In genomic region chr5:52945040-52945439, GRCh38 we compare ENCODE assay signal across 11 cellular contexts. TPM values are rescaled to one million over a fixed set of nuclear protein-coding genes. Genes with fewer than 3 reads are reported as not detected.
DNase-seq lines count a peak whose midpoint lies in the region; ATAC-seq, FAIRE-seq and TF ChIP-seq lines count a peak whose summit lies in the region.
"Had no signal": no experiment of that assay in that cellular context is flagged by ENCODE, and none has a peak within 500 bp of the region (broad histone marks: within the 10 kb centered on the region; RNA-seq: fewer than 3 reads in every experiment).

No MANE protein-coding gene starts in this region.

- peaks cover 17% of the 10 kb centered on the region for H3K4me1 ChIP-seq in BLaER1
- H3K4me1 ChIP-seq in Loucy (ENCODE audit: insufficient read depth, low read length, poor library complexity, severe bottlenecking), result peaks cover 22% of the 10 kb centered on the region
- no peaks in the 10 kb centered on the region for H3K4me1 ChIP-seq in GM12878 (ENCODE audit: control insufficient read depth, insufficient read depth, low read length)
- H3K4me1 ChIP-seq in naive thymus-derived CD4-positive, alpha-beta T cell (ENCODE audit: control insufficient read depth in 2 of 2, insufficient read depth in 2 of 2, low read length in 2 of 2), result no peaks in the 10 kb centered on the region

- H3F3A ChIP-seq in Loucy (ENCODE audit: low read depth), result no peaks in the 10 kb centered on the region

- H3K27me3 Mint-ChIP-seq in naive thymus-derived CD4-positive, alpha-beta T cell, result peaks cover 0 to 7% (median 0%) of the 10 kb centered on the region in 5 donors
- peaks cover 1% of the 10 kb centered on the region for H3K27me3 Mint-ChIP-seq in mesothelial cell of epicardium (ENCODE audit: low read depth)

- H3K79me2 ChIP-seq in Loucy (ENCODE audit: insufficient read depth, low read length) (no peaks in the 10 kb centered on the region), GM12878 (ENCODE audit: control insufficient read depth, insufficient read depth, low read length) (no peaks in the 10 kb centered on the region)

- WGBS in GM12878 (ENCODE audit: insufficient coverage, insufficient replicate concordance, low lambda C conversion rate, missing lambda C conversion rate), result 31% methylated on average over 4 of the region's 4 CpGs

- H3K27ac Mint-ChIP-seq in naive thymus-derived CD4-positive, alpha-beta T cell, result peak overlapping the region in 6 of 9 donors; percentile 9 to 89 (median 66)
- H3K27ac Mint-ChIP-seq in mesothelial cell of epicardium, result no peak overlapping the region

- intact Hi-C loops in GM12878 (cut with micrococcal nuclease; ENCODE audit: unreplicated experiment), result loop anchor here (5.0 to 10.0 kb wide), 2 partner anchors 97 to 1280 kb away; no protein-coding TSS in a partner anchor
- intact Hi-C loops in naive thymus-derived CD4-positive, alpha-beta T cell (cut with micrococcal nuclease), result loop anchor here (5.0 kb wide), 4 partner anchors 532 to 1472 kb away; partner anchors contain the start of gene ARL15 (in 1 of the 2)

- POLR2A ChIA-PET in GM12878 (lab: Charles Lee), result no interaction called here
- POLR2A ChIA-PET in naive thymus-derived CD4-positive, alpha-beta T cell (lab: Charles Lee), result interaction anchor here (1.2 kb wide), 1 partner anchor 94 kb away, joined by 3 read pairs; no protein-coding TSS in a partner anchor

- peak overlapping the region; percentile 55 to 84 (median 78) for H3K4me3 Mint-ChIP-seq in naive thymus-derived CD4-positive, alpha-beta T cell
- H3K4me3 Mint-ChIP-seq in mesothelial cell of epicardium, result no peak overlapping the region

- TF ChIP-seq RAD21 in GM12878 (IDR thresholded peaks at IDR 0.05; ENCODE audit: insufficient read depth, low read depth, low read length), result no peak

- SMC1A ChIA-PET in GM12878 (lab: Charles Lee; ENCODE audit: uncharacterized antibody, unreplicated experiment), result interaction anchor here (1.0 to 2.9 kb wide), 2 partner anchors 152 to 154 kb away, joined by 3 to 11 read pairs; no protein-coding TSS in a partner anchor

- peaks cover 0 to 4% (median 0%) of the 10 kb centered on the region in 5 donors for H3K36me3 Mint-ChIP-seq in naive thymus-derived CD4-positive, alpha-beta T cell
- no peaks in the 10 kb centered on the region for H3K36me3 Mint-ChIP-seq in mesothelial cell of epicardium

- no peaks in the 10 kb centered on the region for H3K9me2 ChIP-seq in Loucy (replicated peaks; ENCODE audit: low read depth, low read length)

- FAIRE-seq in GM12878 (lab: Jason Lieb, UNC), result no peak

- BruUV-seq in GM12878 (replicated peaks; lab: Mats Ljungman, UMichigan), result no TSS peak

- no peaks in the 10 kb centered on the region for H3K36me3 ChIP-seq in BLaER1
- no peaks in the 10 kb centered on the region for H3K36me3 ChIP-seq in Loucy (ENCODE audit: insufficient read depth, low read length)
- H3K36me3 ChIP-seq in GM12878 (ENCODE audit: control insufficient read depth in 2 of 2, insufficient read depth in 2 of 2, low read length in 1 of 2), result no peaks in the 10 kb centered on the region
- no peaks in the 10 kb centered on the region for H3K36me3 ChIP-seq in naive thymus-derived CD4-positive, alpha-beta T cell (ENCODE audit: control insufficient read depth in 2 of 3, insufficient read depth in 3 of 3, low read length in 3 of 3)

- H3K27ac ChIP-seq in BLaER1, result no peak overlapping the region
- no peak overlapping the region for H3K27ac ChIP-seq in GM12878 (ENCODE audit: control insufficient read depth, insufficient read depth)
- H3K27ac ChIP-seq in naive thymus-derived CD4-positive, alpha-beta T cell (ENCODE audit: low read depth, low read length), result peak overlapping the region; percentile 53

- no peak for TF ChIP-seq POLR2A in GM12878 (IDR thresholded peaks at IDR 0.05; ENCODE audit: low read depth, low read length)

- DNase-seq in GM12878 (ENCODE audit: low read depth, low spot score), result no peak
- peak in 2 of 9 donors; percentile 3 to 4 for DNase-seq in naive thymus-derived CD4-positive, alpha-beta T cell
- no peak for DNase-seq in mesothelial cell of epicardium (ENCODE audit: low spot score in 2 of 2, unreplicated experiment in 2 of 2)
- no peak for DNase-seq in amniotic stem cell (lab: John Stamatoyannopoulos, UW)
- no peak for DNase-seq in activated effector memory CD4-positive, alpha-beta T cell treated with anti-CD3 and anti-CD28 coated beads, Interleukin-2, amount 50 U/mL, for 16 hours
- DNase-seq: islet precursor cell; NK-92 treated with Interleukin-12 subunit alpha and Interleukin-12 subunit beta, amount 100 ng/mL, for 24 hours; upper lobe of left lung had no signal

- no peak for TF ChIP-seq EP300 in GM12878 (IDR thresholded peaks at IDR 0.05; ENCODE audit: borderline replicate concordance in 1 of 2, control insufficient read depth in 1 of 2, low read depth in 2 of 2, low read length in 2 of 2)

- CTCF ChIA-PET in GM12878 (lab: Yijun Ruan, JAX), result interaction anchor here (0.7 to 6.1 kb wide), 5 partner anchors 147 to 1283 kb away, joined by 3 to 127 read pairs (median 4); no protein-coding TSS in a partner anchor
- CTCF ChIA-PET in naive thymus-derived CD4-positive, alpha-beta T cell (lab: Charles Lee), result interaction anchor here (0.7 to 8.6 kb wide), 3 partner anchors 133 to 153 kb away, joined by 3 to 106 read pairs (median 4); no protein-coding TSS in a partner anchor

- no peaks in the 10 kb centered on the region for H3K9me3 ChIP-seq in BLaER1
- no peaks in the 10 kb centered on the region for H3K9me3 ChIP-seq in Loucy (ENCODE audit: insufficient read depth, low read depth, low read length)
- no peaks in the 10 kb centered on the region for H3K9me3 ChIP-seq in GM12878 (replicated peaks; ENCODE audit: control insufficient read depth, insufficient read depth, low read length)
- H3K9me3 ChIP-seq in naive thymus-derived CD4-positive, alpha-beta T cell (ENCODE audit: control insufficient read depth in 2 of 3, low read length in 3 of 3), result no peaks in the 10 kb centered on the region
- H3K9me3 ChIP-seq: upper lobe of left lung had no signal

- in situ Hi-C loops in GM12878 (cut with MboI), result loop anchor here (5.0 kb wide), 1 partner anchor 152 kb away; no protein-coding TSS in a partner anchor

- H4K20me1 ChIP-seq in BLaER1, result no peaks in the 10 kb centered on the region
- no peaks in the 10 kb centered on the region for H4K20me1 ChIP-seq in Loucy (ENCODE audit: insufficient read depth, low read length, poor library complexity, severe bottlenecking)
- no peaks in the 10 kb centered on the region for H4K20me1 ChIP-seq in GM12878 (ENCODE audit: control insufficient read depth, insufficient read depth)

- no peak for ATAC-seq in GM12878
- ATAC-seq in naive thymus-derived CD4-positive, alpha-beta T cell, result no peak
- no peak for ATAC-seq in GM21423 (IDR thresholded peaks at IDR 0.05; ENCODE audit: unreplicated experiment)

- RAD21 ChIA-PET in GM12878 (lab: Charles Lee; ENCODE audit: unreplicated experiment), result interaction anchor here (1.3 to 1.5 kb wide), 2 partner anchors 10 to 151 kb away, joined by 4 read pairs; no protein-coding TSS in a partner anchor

- no peaks in the 10 kb centered on the region for H3K9me3 Mint-ChIP-seq in naive thymus-derived CD4-positive, alpha-beta T cell
- H3K9me3 Mint-ChIP-seq in mesothelial cell of epicardium, result peaks cover 2% of the 10 kb centered on the region

- peaks cover 4 to 29% (median 16%) of the 10 kb centered on the region in 7 donors for H3K4me1 Mint-ChIP-seq in naive thymus-derived CD4-positive, alpha-beta T cell
- H3K4me1 Mint-ChIP-seq in mesothelial cell of epicardium, result peaks cover 2% of the 10 kb centered on the region

- peak overlapping the region; percentile 77 for H3K4me2 ChIP-seq in BLaER1
- H3K4me2 ChIP-seq in Loucy (ENCODE audit: low read depth, low read length, poor library complexity, severe bottlenecking), result peak overlapping the region; percentile 71
- 0 out of 2 replicates have a peak overlapping the region, but pooled peaks have one; percentile 22 for H3K4me2 ChIP-seq in GM12878 (ENCODE audit: control insufficient read depth, insufficient read depth)

- H2AFZ ChIP-seq in Loucy (ENCODE audit: low read length), result peak overlapping the region; percentile 80
- H2AFZ ChIP-seq in GM12878 (ENCODE audit: control insufficient read depth, low read depth, low read length), result no peak overlapping the region; the same call in 1 of the 2 replicates

- no peaks in the 10 kb centered on the region for H3K27me3 ChIP-seq in BLaER1
- no peaks in the 10 kb centered on the region for H3K27me3 ChIP-seq in Loucy (ENCODE audit: insufficient read depth, low read length, poor library complexity, severe bottlenecking)
- no peaks in the 10 kb centered on the region for H3K27me3 ChIP-seq in GM12878 (replicated peaks in 1 of 2; ENCODE audit: control insufficient read depth in 2 of 2, insufficient read depth in 2 of 2, low read length in 1 of 2)
- H3K27me3 ChIP-seq in naive thymus-derived CD4-positive, alpha-beta T cell (ENCODE audit: control insufficient read depth in 2 of 2, insufficient read depth in 2 of 2, low read length in 2 of 2), result no peaks in the 10 kb centered on the region
- H3K27me3 ChIP-seq: upper lobe of left lung had no signal

- H3K4me3 ChIP-seq in BLaER1, result peak overlapping the region; percentile 56
- peak overlapping the region; percentile 66 for H3K4me3 ChIP-seq in Loucy (ENCODE audit: low read length, poor library complexity, severe bottlenecking)
- H3K4me3 ChIP-seq in GM12878, result 0 out of 2 replicates have a peak overlapping the region, but pooled peaks have one; percentile 5
- H3K4me3 ChIP-seq in naive thymus-derived CD4-positive, alpha-beta T cell (ENCODE audit: low read length), result peak overlapping the region; percentile 25

- H3K9ac ChIP-seq in BLaER1 (peak overlapping the region; percentile 48; the same call in 1 of the 2 replicates), Loucy (ENCODE audit: low read depth, low read length, poor library complexity, severe bottlenecking) (peak overlapping the region; percentile 38), GM12878 (ENCODE audit: control insufficient read depth, insufficient read depth, low read length) (no peak overlapping the region)

- no peak for TF ChIP-seq CTCF in Loucy (conservative IDR thresholded peaks at IDR 0.05; ENCODE audit: low read length)
- no peak for TF ChIP-seq CTCF in GM12878 (IDR thresholded peaks at IDR 0.05 in 2 of 3, conservative IDR thresholded peaks at IDR 0.05 in 1 of 3; ENCODE audit: control insufficient read depth in 2 of 3, extremely low read depth in 1 of 3, insufficient read depth in 1 of 3, low read depth in 3 of 3, low read length in 3 of 3)
- TF ChIP-seq CTCF in mesothelial cell of epicardium (IDR thresholded peaks at IDR 0.05; ENCODE audit: unreplicated experiment), result no peak

RNA-seq across cellular contexts. Expression of gene ITGA2, which starts 44.1 kb away (rescaled TPM):
- total RNA-seq in GM12878 (2013; cell fraction: nucleolus; rRNA removed), result not detected in 2 replicates
- total RNA-seq in GM12878 (2014; rRNA removed), result not detected in 2 replicates
- not detected in 2 replicates for total RNA-seq in GM12878 (2014; rRNA removed; fragmentation: Illumina TruSeq; extraction: Trizol)
- total RNA-seq in GM12878 (2021), result 0.13 TPM in 2 replicates
- 0.07 TPM for polyA plus RNA-seq in GM12878 (2011; ENCODE audit: low read depth)
- polyA plus RNA-seq in GM12878 (2011; rRNA removed), result 0.01 TPM in 1 of 2 replicates, not detected in the other
- polyA plus RNA-seq in GM12878 (2011; cell fraction: cytosol; rRNA removed), result under 0.01 TPM in 1 of 2 replicates, not detected in the other
- not detected in 2 replicates for polyA plus RNA-seq in GM12878 (2011; cell fraction: nucleus; rRNA removed)
- polyA plus RNA-seq in GM12878 (2012), result 0.04 and 0.07 TPM in 2 replicates
- polyA plus RNA-seq in GM12878 (2014; fragmentation: Illumina TruSeq; extraction: Trizol), result not detected in 2 replicates
- polyA plus RNA-seq in GM12878 (2014; fragmentation: Nextera tagmentation; extraction: Ambion mirVana), result under 1 TPM in 1 of 2 experiments, not detected in 1; under 0.01 TPM
- polyA plus RNA-seq in GM12878 (2014; rRNA removed), result 0.04 TPM in 1 of 2 replicates, not detected in the other
- polyA plus RNA-seq in GM12878 (2016; fragmentation: Nextera tagmentation; extraction: Ambion mirVana), result not detected
- not detected in 2 replicates for polyA minus RNA-seq in GM12878 (2011; rRNA and poly(A)+ RNA removed)
- polyA minus RNA-seq in GM12878 (2011; cell fraction: cytosol; rRNA and poly(A)+ RNA removed), result not detected in 2 replicates
- polyA minus RNA-seq in GM12878 (2011; cell fraction: nucleus; rRNA and poly(A)+ RNA removed), result not detected in 2 replicates
- 1 to 10 TPM in 1 of 5 experiments, under 1 TPM in 4; 0.16 to 8.9 (median 0.49) TPM for total RNA-seq in naive thymus-derived CD4-positive, alpha-beta T cell
- polyA plus RNA-seq in naive thymus-derived CD4-positive, alpha-beta T cell, result under 1 TPM; 0.19 to 0.28 TPM
- total RNA-seq in mesothelial cell of epicardium, result 4.1 to 4.7 TPM (median 4.1 TPM) in 3 replicates

Comparison
In these comparisons a context has a peak if more than half of its experiments do, and no peak if none do; other contexts are left out.
1. H3K4me2 ChIP-seq: peak in every context shown above with its lines; median percentile 77 in BLaER1; 71 in Loucy; 22 in GM12878.
2. H3K4me3 ChIP-seq: peak in every context shown above with its lines; median percentile 66 in Loucy; 56 in BLaER1; 25 in naive thymus-derived CD4-positive, alpha-beta T cell; 5 in GM12878.